11 cellular contexts compared by ENCODE assay signal in genomic region chr3:172257638-172258400, GRCh38.
DNase-seq lines count a peak whose midpoint lies in the region; ATAC-seq and TF ChIP-seq lines count a peak whose summit lies in the region.
"Had no signal": no experiment of that assay in that cellular context is flagged by ENCODE, and none has a peak within 500 bp of the region (broad histone marks: within the 10 kb centered on the region; RNA-seq: fewer than 3 reads in every experiment).

No MANE protein-coding gene starts in this region.

- peaks cover 89% of the 10 kb centered on the region for H3K79me2 ChIP-seq in PC-9 (ENCODE audit: low read depth)

- CTCF ChIA-PET in PC-9 (lab: Charles Lee) = no interaction called here

- H4K20me1 ChIP-seq in PC-9 (ENCODE audit: insufficient read depth) = no peaks in the 10 kb centered on the region

- peaks cover 81% of the 10 kb centered on the region for H3F3A ChIP-seq in PC-9 (ENCODE audit: insufficient read depth, low read depth)

- TF ChIP-seq CTCF in PC-9 (conservative IDR thresholded peaks at IDR 0.05) = no peak
- TF ChIP-seq CTCF in choroid plexus epithelial cell (conservative IDR thresholded peaks at IDR 0.05; ENCODE audit: low read depth, low read length) = no peak
- no peak for TF ChIP-seq CTCF in thoracic aorta (IDR thresholded peaks at IDR 0.05)

- peak overlapping the region; percentile 70 for H3K4me2 ChIP-seq in PC-9

- BruUV-seq in PC-9 (replicated peaks; lab: Mats Ljungman, UMichigan) = no TSS peak

- H3K27ac ChIP-seq in PC-9 (peak overlapping the region; percentile 94), muscle layer of duodenum (ENCODE audit: low read length) (peak overlapping the region; percentile 70), thoracic aorta (peak overlapping the region; percentile 91)
- H3K27ac ChIP-seq: parathyroid adenoma had no signal

- no peaks in the 10 kb centered on the region for H3K9me3 ChIP-seq in PC-9 (ENCODE audit: insufficient read depth, low read depth)
- no peaks in the 10 kb centered on the region for H3K9me3 ChIP-seq in muscle layer of duodenum (ENCODE audit: control insufficient read depth in 1 of 2, low read length in 2 of 2)
- H3K9me3 ChIP-seq in thoracic aorta = no peaks in the 10 kb centered on the region

- H3K4me3 ChIP-seq in PC-9 = no peak overlapping the region
- H3K4me3 ChIP-seq in choroid plexus epithelial cell (ENCODE audit: low read depth, low read length) = no peak overlapping the region
- H3K4me3 ChIP-seq in muscle layer of duodenum (ENCODE audit: low read depth in 1 of 2, low read length in 2 of 2) = no peak overlapping the region
- H3K4me3 ChIP-seq in thoracic aorta = no peak overlapping the region

- intact Hi-C loops in PC-9 (cut with micrococcal nuclease; ENCODE audit: unreplicated experiment) = no loop called here

- H3K9me2 ChIP-seq in PC-9 (ENCODE audit: insufficient read depth) = no peaks in the 10 kb centered on the region

- POLR2A ChIA-PET in PC-9 (lab: Charles Lee; ENCODE audit: unreplicated experiment) = no interaction called here

- no peak for ATAC-seq in thoracic aorta (ENCODE audit: insufficient number of reproducible peaks, low FRiP score, low read depth)
- ATAC-seq: activated T-cell treated with anti-CD3 and anti-CD28 coated beads, Interleukin-2, amount 50 U/mL, for 4 hours had no signal

- H3K27me3 ChIP-seq in PC-9 (ENCODE audit: insufficient read depth, low read depth) = no peaks in the 10 kb centered on the region
- H3K27me3 ChIP-seq in muscle layer of duodenum (ENCODE audit: low read depth, low read length) = no peaks in the 10 kb centered on the region
- H3K27me3 ChIP-seq in thoracic aorta (replicated peaks; ENCODE audit: insufficient read depth) = no peaks in the 10 kb centered on the region

- H3K4me1 ChIP-seq in PC-9 (replicated peaks; ENCODE audit: insufficient read depth) (peaks cover 78% of the 10 kb centered on the region), muscle layer of duodenum (ENCODE audit: control insufficient read depth in 1 of 2, insufficient read depth in 2 of 2, low read length in 2 of 2) (peaks cover 12 to 53% of the 10 kb centered on the region in 2 donors), thoracic aorta (ENCODE audit: control insufficient read depth in 1 of 2, low read depth in 2 of 2) (peaks cover 69 to 85% of the 10 kb centered on the region in 2 donors)
- H3K4me1 ChIP-seq: parathyroid adenoma had no signal

- H3K36me3 ChIP-seq in PC-9 (ENCODE audit: low read depth) (peaks cover 68% of the 10 kb centered on the region), muscle layer of duodenum (ENCODE audit: control insufficient read depth in 1 of 2, insufficient read depth in 2 of 2, low read length in 2 of 2) (peaks cover 0 to 6% of the 10 kb centered on the region in 2 donors), thoracic aorta (no peaks in the 10 kb centered on the region)

- no peak overlapping the region for H2AFZ ChIP-seq in PC-9
- H2AFZ ChIP-seq: parathyroid adenoma had no signal

- DNase-seq in PC-9 (peak in 1 of 2 experiments; percentile 61), choroid plexus epithelial cell (ENCODE audit: low read depth) (peak; percentile 79), thoracic aorta (ENCODE audit: low spot score) (no peak), NCI-H510A (lab: John Stamatoyannopoulos, UW) (no peak), DMS153 (lab: John Stamatoyannopoulos, UW) (no peak), SHP77 treated with DMSO at 0.1 percent for 48 hours (lab: John Stamatoyannopoulos, UW) (no peak)
- DNase-seq: activated CD4-positive, CD25-positive, alpha-beta regulatory T cell treated with anti-CD3 and anti-CD28 coated beads, Interleukin-2, amount 50 U/mL, for 72 hours; activated T-cell treated with anti-CD3 and anti-CD28 coated beads, Interleukin-2, amount 50 U/mL, for 4 hours; NCI-H2081 treated with DMSO at 0.1 percent for 48 hours had no signal
